In the genomic region with DNA sequence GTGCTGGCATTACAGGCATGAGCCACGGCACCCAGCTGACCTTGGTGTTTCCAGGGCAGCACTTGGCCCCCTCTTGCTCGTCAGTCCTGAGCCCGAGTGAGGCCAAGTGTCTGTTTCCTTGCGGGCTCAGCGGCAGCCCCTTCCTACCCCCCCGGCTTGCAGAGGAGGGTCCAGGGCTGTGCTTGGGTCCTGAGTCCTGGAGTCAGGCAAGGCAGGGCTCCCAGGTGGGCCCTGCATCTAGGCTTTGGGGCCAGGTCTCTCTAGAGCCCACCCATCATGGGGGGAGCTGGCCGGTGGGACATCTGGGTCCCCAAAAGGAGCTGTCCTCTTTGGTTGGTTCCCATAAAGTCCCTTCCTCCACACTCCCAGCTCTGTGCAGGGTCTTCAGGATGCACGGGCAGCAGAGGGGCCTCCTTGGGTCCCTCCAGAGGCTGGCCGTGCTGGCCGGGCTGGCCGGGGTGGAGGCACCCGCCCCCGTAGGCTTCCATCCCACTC, we compare ENCODE assay signal across 17 cellular contexts.
DNase-seq lines count a peak whose midpoint lies in the region; ATAC-seq and TF ChIP-seq lines count a peak whose summit lies in the region.
"Had no signal": no experiment of that assay in that cellular context is flagged by ENCODE, and none has a peak within 500 bp of the region (broad histone marks: within the 10 kb centered on the region; RNA-seq: fewer than 3 reads in every experiment).

No MANE protein-coding gene starts in this region.

- ATAC-seq in natural killer cell treated with Interleukin-12 subunit alpha and Interleukin-12 subunit beta and Interleukin-15 and Interleukin-18, amount 100 ng/mL, for 72 hours, result no peak
- no peak for ATAC-seq in natural killer cell
- no peak for ATAC-seq in left colon
- no peak for ATAC-seq in effector memory CD8-positive, alpha-beta T cell (replicated peaks)

- peaks cover 8% of the 10 kb centered on the region in 2 donors for H3K4me1 Mint-ChIP-seq in natural killer cell treated with Interleukin-12 subunit alpha and Interleukin-12 subunit beta and Interleukin-15 and Interleukin-18, amount 100 ng/mL, for 72 hours (ENCODE audit: low read depth in 2 of 2)
- H3K4me1 Mint-ChIP-seq in natural killer cell, result peaks cover 9 to 22% of the 10 kb centered on the region in 2 donors
- H3K4me1 Mint-ChIP-seq in effector memory CD8-positive, alpha-beta T cell (ENCODE audit: low read depth in 2 of 2), result peaks cover 0 to 6% of the 10 kb centered on the region in 2 donors

- no peaks in the 10 kb centered on the region for H3K36me3 Mint-ChIP-seq in natural killer cell treated with Interleukin-12 subunit alpha and Interleukin-12 subunit beta and Interleukin-15 and Interleukin-18, amount 100 ng/mL, for 72 hours
- no peaks in the 10 kb centered on the region for H3K36me3 Mint-ChIP-seq in natural killer cell
- H3K36me3 Mint-ChIP-seq in effector memory CD8-positive, alpha-beta T cell (ENCODE audit: insufficient read depth), result no peaks in the 10 kb centered on the region
- H3K36me3 Mint-ChIP-seq: CD8-positive, alpha-beta memory T cell had no signal

- H3K27ac Mint-ChIP-seq in natural killer cell treated with Interleukin-12 subunit alpha and Interleukin-12 subunit beta and Interleukin-15 and Interleukin-18, amount 100 ng/mL, for 72 hours, result no peak overlapping the region
- H3K27ac Mint-ChIP-seq in natural killer cell, result no peak overlapping the region
- H3K27ac Mint-ChIP-seq in effector memory CD8-positive, alpha-beta T cell, result no peak overlapping the region
- H3K27ac Mint-ChIP-seq: CD8-positive, alpha-beta memory T cell had no signal

- no peaks in the 10 kb centered on the region for H3K9me3 Mint-ChIP-seq in natural killer cell treated with Interleukin-12 subunit alpha and Interleukin-12 subunit beta and Interleukin-15 and Interleukin-18, amount 100 ng/mL, for 72 hours
- H3K9me3 Mint-ChIP-seq in natural killer cell, result no peaks in the 10 kb centered on the region
- no peaks in the 10 kb centered on the region for H3K9me3 Mint-ChIP-seq in effector memory CD8-positive, alpha-beta T cell
- H3K9me3 Mint-ChIP-seq: CD8-positive, alpha-beta memory T cell had no signal

- peak; percentile 58 for DNase-seq in natural killer cell treated with Interleukin-12 subunit alpha and Interleukin-12 subunit beta and Interleukin-15 and Interleukin-18, amount 100 ng/mL, for 72 hours (ENCODE audit: low spot score)
- DNase-seq in natural killer cell, result no peak
- DNase-seq in left colon, result peak; percentile 1 to 16
- peak; percentile 65 for DNase-seq in posterior vena cava (ENCODE audit: low spot score)
- no peak for DNase-seq in MV-4-11 (lab: John Stamatoyannopoulos, UW)
- no peak for DNase-seq in activated T-cell treated with anti-CD3 and anti-CD28 coated beads, Interleukin-2, amount 50 U/mL, for 1 hour
- DNase-seq in effector memory CD8-positive, alpha-beta T cell, result no peak
- DNase-seq: CD8-positive, alpha-beta memory T cell; DMS53; EL; GOT3; MM.1S; NCI-H1105; NCI-H2081; NCI-H446 treated with DMSO at 0.1 percent for 48 hours; NCI-H774; SHP77 had no signal

- TF ChIP-seq CTCF in natural killer cell (IDR thresholded peaks at IDR 0.05), result no peak

- no peak overlapping the region for H3K4me3 Mint-ChIP-seq in natural killer cell treated with Interleukin-12 subunit alpha and Interleukin-12 subunit beta and Interleukin-15 and Interleukin-18, amount 100 ng/mL, for 72 hours
- H3K4me3 Mint-ChIP-seq in natural killer cell, result no peak overlapping the region
- no peak overlapping the region for H3K4me3 Mint-ChIP-seq in effector memory CD8-positive, alpha-beta T cell
- H3K4me3 Mint-ChIP-seq: CD8-positive, alpha-beta memory T cell had no signal

- H3K27me3 Mint-ChIP-seq in natural killer cell treated with Interleukin-12 subunit alpha and Interleukin-12 subunit beta and Interleukin-15 and Interleukin-18, amount 100 ng/mL, for 72 hours, result peaks cover 2% of the 10 kb centered on the region in 2 donors
- H3K27me3 Mint-ChIP-seq in natural killer cell (ENCODE audit: low read depth in 2 of 2), result peaks cover 0 to 8% of the 10 kb centered on the region in 2 donors
- H3K27me3 Mint-ChIP-seq in effector memory CD8-positive, alpha-beta T cell, result peaks cover 8 to 10% of the 10 kb centered on the region in 2 donors

- intact Hi-C loops in natural killer cell (cut with micrococcal nuclease) (no loop called here), left colon (cut with DNase I, micrococcal nuclease) (no loop called here), posterior vena cava (cut with DNase I) (no loop called here)

Comparison
In these comparisons a context has a peak if more than half of its experiments do, and no peak if none do; other contexts are left out.
1. DNase-seq: peak in natural killer cell treated with Interleukin-12 subunit alpha and Interleukin-12 subunit beta and Interleukin-15 and Interleukin-18, amount 100 ng/mL, for 72 hours (single experiment), left colon (2 of 2) and posterior vena cava (single experiment); none in natural killer cell (single experiment), MV-4-11 (single experiment), activated T-cell treated with anti-CD3 and anti-CD28 coated beads, Interleukin-2, amount 50 U/mL, for 1 hour (single experiment) and effector memory CD8-positive, alpha-beta T cell (0 of 3).